8 cellular contexts compared by ENCODE assay signal in the genomic region with DNA sequence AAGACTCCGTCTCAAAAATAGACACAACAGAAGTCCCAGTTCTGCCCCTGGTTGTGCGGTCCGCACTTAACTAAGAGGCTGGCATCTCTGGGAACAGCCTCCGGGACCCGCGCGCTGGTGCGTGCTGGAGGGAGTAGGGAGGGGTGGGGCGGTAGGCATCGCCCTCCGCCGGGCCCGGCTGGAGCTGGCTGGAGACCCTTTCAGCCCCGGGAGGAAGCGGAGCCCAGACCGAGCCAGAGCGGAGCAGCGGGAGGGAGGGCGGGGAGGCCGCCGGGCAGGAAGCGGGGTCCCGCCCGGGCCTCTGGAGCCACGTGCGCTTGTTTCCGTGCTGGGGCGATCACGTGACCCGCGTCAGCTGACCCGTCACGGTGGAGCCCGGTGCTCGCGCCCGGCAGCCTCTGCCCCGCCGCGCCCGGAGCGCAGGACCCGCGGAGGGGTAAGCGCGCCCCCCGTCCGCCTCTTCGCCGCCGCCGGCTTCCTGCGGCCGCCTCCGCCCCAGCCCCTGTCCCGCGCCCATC. TPM values are rescaled to one million over a fixed set of nuclear protein-coding genes. Genes with fewer than 3 reads are reported as not detected.
DNase-seq lines count a peak whose midpoint lies in the region; ATAC-seq and TF ChIP-seq lines count a peak whose summit lies in the region.

A gene (plus strand): TSS at position 354 of the 518 bp plus-strand sequence. CDS start 256 bp downstream, outside the sequence.

- no peaks in the 10 kb centered on the region for H3K9me3 Mint-ChIP-seq in CD4-positive, CD25-positive, alpha-beta regulatory T cell
- H3K9me3 Mint-ChIP-seq in activated naive CD4-positive, alpha-beta T cell treated with anti-CD3 and anti-CD28 coated beads, Interleukin-2, amount 50 U/mL, for 72 hours, result no peaks in the 10 kb centered on the region

- peak within 1 kb of the TSS; percentile 70 for H2AFZ ChIP-seq in SU-DHL-6 (ENCODE audit: low read depth, low read length, severe bottlenecking)

- H3K27me3 Mint-ChIP-seq in CD4-positive, CD25-positive, alpha-beta regulatory T cell, result no peaks in the 10 kb centered on the region

- no peaks in the 10 kb centered on the region for H4K20me1 ChIP-seq in SU-DHL-6 (ENCODE audit: low read depth, low read length)

- peaks cover 16% of the 10 kb centered on the region for H3K36me3 ChIP-seq in CD4-positive, CD25-positive, alpha-beta regulatory T cell (ENCODE audit: control insufficient read depth, insufficient read depth, low read length)
- H3K36me3 ChIP-seq in KOPT-K1 (ENCODE audit: insufficient read depth, low read length) (peaks cover 21% of the 10 kb centered on the region; the same call in 1 of the 2 replicates), SU-DHL-6 (ENCODE audit: low read length) (no peaks in the 10 kb centered on the region)

- peaks cover 59% of the 10 kb centered on the region for H3K4me1 ChIP-seq in CD4-positive, CD25-positive, alpha-beta regulatory T cell (ENCODE audit: control insufficient read depth, insufficient read depth, low read length, poor library complexity, severe bottlenecking)

- H3K27ac ChIP-seq in CD4-positive, CD25-positive, alpha-beta regulatory T cell (ENCODE audit: insufficient read depth, low read length, poor library complexity, severe bottlenecking), result peak within 1 kb of the TSS; percentile 77
- H3K27ac ChIP-seq in KOPT-K1 (ENCODE audit: low read depth, low read length, poor library complexity, severe bottlenecking), result peak within 1 kb of the TSS; percentile 82
- H3K27ac ChIP-seq in SU-DHL-6 (ENCODE audit: low read depth, low read length), result peak within 1 kb of the TSS; percentile 55
- peak within 1 kb of the TSS; percentile 81 for H3K27ac ChIP-seq in substantia nigra (ENCODE audit: low read depth, low read length, poor library complexity, severe bottlenecking)

- no peaks in the 10 kb centered on the region for H3K9me3 ChIP-seq in CD4-positive, CD25-positive, alpha-beta regulatory T cell (ENCODE audit: control insufficient read depth in 2 of 2, low read length in 2 of 2)
- no peaks in the 10 kb centered on the region for H3K9me3 ChIP-seq in KOPT-K1 (ENCODE audit: insufficient read depth, low read length, poor library complexity, severe bottlenecking)
- H3K9me3 ChIP-seq in SU-DHL-6 (ENCODE audit: insufficient read depth, low read length), result no peaks in the 10 kb centered on the region

- H3K4me3 ChIP-seq in CD4-positive, CD25-positive, alpha-beta regulatory T cell (ENCODE audit: low read depth, low read length), result peak within 1 kb of the TSS; percentile 6
- peak within 1 kb of the TSS; percentile 93 for H3K4me3 ChIP-seq in SU-DHL-6 (ENCODE audit: insufficient read depth, low read length, poor library complexity, severe bottlenecking)

- H3K36me3 Mint-ChIP-seq in CD4-positive, CD25-positive, alpha-beta regulatory T cell, result peaks cover 2% of the 10 kb centered on the region
- no peaks in the 10 kb centered on the region for H3K36me3 Mint-ChIP-seq in activated naive CD4-positive, alpha-beta T cell treated with anti-CD3 and anti-CD28 coated beads, Interleukin-2, amount 50 U/mL, for 72 hours

- H3K27ac Mint-ChIP-seq in CD4-positive, CD25-positive, alpha-beta regulatory T cell, result peak within 1 kb of the TSS; percentile 65 to 85 (median 77)
- peak within 1 kb of the TSS; percentile 77 to 91 for H3K27ac Mint-ChIP-seq in activated naive CD4-positive, alpha-beta T cell treated with anti-CD3 and anti-CD28 coated beads, Interleukin-2, amount 50 U/mL, for 72 hours

- ATAC-seq in CD4-positive, CD25-positive, alpha-beta regulatory T cell (ENCODE audit: low read depth in 2 of 2), result peak; percentile 84
- ATAC-seq in GM19467 (IDR thresholded peaks at IDR 0.05; ENCODE audit: unreplicated experiment), result peak; percentile 53
- ATAC-seq in activated naive CD4-positive, alpha-beta T cell treated with anti-CD3 and anti-CD28 coated beads, Interleukin-2, amount 50 U/mL, for 72 hours, result peak; percentile 87 to 89

- no peaks in the 10 kb centered on the region for H3K27me3 ChIP-seq in CD4-positive, CD25-positive, alpha-beta regulatory T cell (ENCODE audit: control insufficient read depth, insufficient read depth, low read length)
- H3K27me3 ChIP-seq in SU-DHL-6 (ENCODE audit: low read length), result no peaks in the 10 kb centered on the region

- DNase-seq in CD4-positive, CD25-positive, alpha-beta regulatory T cell, result peak; percentile 84 to 92 (median 85)
- peak; percentile 81 to 87 for DNase-seq in activated naive CD4-positive, alpha-beta T cell treated with anti-CD3 and anti-CD28 coated beads, Interleukin-2, amount 50 U/mL, for 72 hours (ENCODE audit: low spot score in 2 of 2)
- DNase-seq in glomerular endothelial cell (ENCODE audit: extremely low read depth, low read depth, low spot score) (no peak), occipital lobe (lab: John Stamatoyannopoulos, UW) (peak; percentile 82), substantia nigra (lab: John Stamatoyannopoulos, UW) (peak; percentile 29 to 98 (median 83))

- peak within 1 kb of the TSS; percentile 73 for H3K4me2 ChIP-seq in SU-DHL-6 (ENCODE audit: low read depth, low read length, poor library complexity, severe bottlenecking)

- peak within 1 kb of the TSS; percentile 85 to 93 (median 88) for H3K4me3 Mint-ChIP-seq in CD4-positive, CD25-positive, alpha-beta regulatory T cell

- H3K9me2 ChIP-seq in SU-DHL-6 (replicated peaks; ENCODE audit: insufficient read depth, low read length), result no peaks in the 10 kb centered on the region

- TF ChIP-seq CTCF in SU-DHL-6 (IDR thresholded peaks at IDR 0.05; ENCODE audit: insufficient read depth, low read length, poor library complexity, severe bottlenecking), result no peak

- peak within 1 kb of the TSS; percentile 85 for H3K9ac ChIP-seq in SU-DHL-6 (ENCODE audit: low read length)

- H3F3A ChIP-seq in SU-DHL-6 (ENCODE audit: insufficient read depth), result peaks cover 20% of the 10 kb centered on the region; the same call in 1 of the 2 replicates

- H3K79me2 ChIP-seq in SU-DHL-6 (ENCODE audit: insufficient read depth, low read length), result peaks cover 19% of the 10 kb centered on the region; the same call in 1 of the 2 replicates

- H3K4me1 Mint-ChIP-seq in CD4-positive, CD25-positive, alpha-beta regulatory T cell, result peaks cover 5 to 54% (median 15%) of the 10 kb centered on the region in 4 donors

RNA-seq across cellular contexts. Expression of the gene that starts here (rescaled TPM):
- total RNA-seq in CD4-positive, CD25-positive, alpha-beta regulatory T cell, result 48.4 TPM
- 10 to 100 TPM; 10.6 to 15.5 (median 11.1) TPM for polyA plus RNA-seq in CD4-positive, CD25-positive, alpha-beta regulatory T cell
- 10 to 100 TPM; 11.4 to 13.4 TPM for total RNA-seq in activated naive CD4-positive, alpha-beta T cell treated with anti-CD3 and anti-CD28 coated beads, Interleukin-2, amount 50 U/mL, for 72 hours
- total RNA-seq in glomerular endothelial cell (27.3 and 30.0 TPM in 2 replicates), occipital lobe (10.8 TPM)
